13 cellular contexts compared by ENCODE assay signal in the genomic region with DNA sequence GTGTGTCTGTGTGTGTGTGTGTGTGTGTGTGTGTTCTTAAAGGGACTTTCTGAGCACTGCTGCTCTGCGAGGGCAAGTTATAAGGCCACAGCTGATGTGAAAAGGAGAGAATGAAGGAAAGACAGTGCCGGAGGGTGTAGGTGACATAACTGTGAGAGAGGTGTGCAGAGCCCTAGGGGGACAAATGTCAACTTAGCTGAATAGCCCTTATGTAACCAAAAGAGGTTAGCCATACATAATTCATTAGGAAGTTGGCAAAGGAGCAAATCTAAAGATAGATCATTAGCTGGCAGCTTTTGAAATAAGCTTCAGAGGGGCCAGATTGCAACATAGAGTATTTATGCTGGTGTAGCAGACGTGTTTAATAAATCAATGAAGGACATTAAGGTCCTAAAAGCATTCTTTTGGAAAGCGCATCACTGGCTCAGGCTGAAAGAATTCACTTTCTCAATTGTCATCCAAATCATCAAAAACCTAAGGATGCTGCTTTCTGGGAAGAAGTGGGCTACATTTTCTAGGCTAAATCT.
DNase-seq lines count a peak whose midpoint lies in the region; ATAC-seq and TF ChIP-seq lines count a peak whose summit lies in the region.
"Had no signal": no experiment of that assay in that cellular context is flagged by ENCODE, and none has a peak within 500 bp of the region (broad histone marks: within the 10 kb centered on the region; RNA-seq: fewer than 3 reads in every experiment).

No MANE protein-coding gene starts in this region.

- H3K56ac ChIP-seq in mesendoderm (ENCODE audit: low read length) = no peak overlapping the region

- H3K79me1 ChIP-seq in mesendoderm (ENCODE audit: low read length) = no peaks in the 10 kb centered on the region

- no peak overlapping the region for H3K27ac ChIP-seq in heart right ventricle
- no peak overlapping the region for H3K27ac ChIP-seq in right atrium auricular region
- H3K27ac ChIP-seq in body of pancreas = no peak overlapping the region
- H3K27ac ChIP-seq in mesendoderm (ENCODE audit: low read depth, low read length) = no peak overlapping the region

- H2BK15ac ChIP-seq in mesendoderm (replicated peaks; ENCODE audit: low read depth) = no peak overlapping the region

- no peak for TF ChIP-seq POLR2A in body of pancreas (IDR thresholded peaks at IDR 0.05)

- H3K4ac ChIP-seq in mesendoderm (ENCODE audit: low read depth, low read length) = no peak overlapping the region

- H4K8ac ChIP-seq in mesendoderm (ENCODE audit: low read depth, low read length) = no peak overlapping the region

- H3K27me3 ChIP-seq in heart right ventricle = no peaks in the 10 kb centered on the region
- H3K27me3 ChIP-seq in right atrium auricular region = no peaks in the 10 kb centered on the region
- H3K27me3 ChIP-seq in body of pancreas = no peaks in the 10 kb centered on the region
- H3K27me3 ChIP-seq in mesendoderm (ENCODE audit: insufficient read depth, low read length, poor library complexity) = no peaks in the 10 kb centered on the region

- no peak overlapping the region for H4K5ac ChIP-seq in mesendoderm (ENCODE audit: low read length)

- no peak for TF ChIP-seq CTCF in heart right ventricle (IDR thresholded peaks at IDR 0.05)
- no peak for TF ChIP-seq CTCF in right atrium auricular region (IDR thresholded peaks at IDR 0.05)
- TF ChIP-seq CTCF in body of pancreas (IDR thresholded peaks at IDR 0.05) = no peak

- no peak overlapping the region for H3K4me3 ChIP-seq in heart right ventricle
- H3K4me3 ChIP-seq in right atrium auricular region = no peak overlapping the region
- no peak overlapping the region for H3K4me3 ChIP-seq in body of pancreas
- H3K4me3 ChIP-seq in mesendoderm (ENCODE audit: low read length) = no peak overlapping the region
- H3K4me3 ChIP-seq: GM12878 had no signal

- H3K4me1 ChIP-seq in heart right ventricle (peaks cover 0 to 34% (median 6%) of the 10 kb centered on the region in 9 donors), right atrium auricular region (peaks cover 0 to 13% of the 10 kb centered on the region in 2 donors), body of pancreas (no peaks in the 10 kb centered on the region), mesendoderm (ENCODE audit: control insufficient read depth, low read depth, low read length) (no peaks in the 10 kb centered on the region)

- H3K9ac ChIP-seq in mesendoderm (ENCODE audit: low read length) = no peak overlapping the region

- no peaks in the 10 kb centered on the region for H3K79me2 ChIP-seq in mesendoderm (ENCODE audit: control insufficient read depth, insufficient read depth, low read length)

- no peaks in the 10 kb centered on the region for H3K36me3 ChIP-seq in heart right ventricle
- no peaks in the 10 kb centered on the region for H3K36me3 ChIP-seq in right atrium auricular region
- H3K36me3 ChIP-seq in body of pancreas (replicated peaks in 1 of 2; ENCODE audit: insufficient read depth in 1 of 2, low read depth in 2 of 2) = no peaks in the 10 kb centered on the region
- H3K36me3 ChIP-seq in mesendoderm (ENCODE audit: control insufficient read depth, insufficient read depth, low read length) = no peaks in the 10 kb centered on the region

- peak in 5 of 8 donors; percentile 21 to 59 (median 47) for ATAC-seq in heart right ventricle
- peak; percentile 27 for ATAC-seq in body of pancreas
- ATAC-seq: GM12878 had no signal

- H3K9me3 ChIP-seq in heart right ventricle (no peaks in the 10 kb centered on the region), right atrium auricular region (no peaks in the 10 kb centered on the region), body of pancreas (no peaks in the 10 kb centered on the region)

- intact Hi-C loops in heart right ventricle (cut with DNase I) = no loop called here
- intact Hi-C loops in body of pancreas (cut with DNase I) = no loop called here

- no peak for DNase-seq in heart right ventricle
- no peak for DNase-seq in right atrium auricular region (ENCODE audit: low spot score)
- DNase-seq in body of pancreas = peak in 1 of 4 donors; percentile 8
- DNase-seq in mesendoderm = peak; percentile 13
- DNase-seq in NCI-H2196 (lab: John Stamatoyannopoulos, UW; ENCODE audit: unreplicated experiment) = no peak
- DNase-seq in DMS79 (lab: John Stamatoyannopoulos, UW) = no peak
- no peak for DNase-seq in activated CD4-positive, alpha-beta T cell treated with anti-CD3 and anti-CD28 coated beads, Interleukin-2, amount 50 U/mL, for 48 hours
- no peak for DNase-seq in SHP77 (lab: John Stamatoyannopoulos, UW)
- DNase-seq: activated T-cell treated with anti-CD3 and anti-CD28 coated beads, Interleukin-2, amount 50 U/mL, for 1 hour; effector CD4-positive, alpha-beta T cell; left cardiac atrium; NCI-H1930 had no signal

- H2BK120ac ChIP-seq in mesendoderm (ENCODE audit: low read depth, low read length) = no peak overlapping the region

- H2BK5ac ChIP-seq in mesendoderm (ENCODE audit: low read length) = no peak overlapping the region

- no peak overlapping the region for H3K23ac ChIP-seq in mesendoderm (ENCODE audit: low read length)

- no peak overlapping the region for H2AK5ac ChIP-seq in mesendoderm (ENCODE audit: low read length)

- H3K18ac ChIP-seq in mesendoderm (ENCODE audit: low read length) = no peak overlapping the region

- 47 to 48% methylated on average over 4 of the region's 4 CpGs for WGBS in heart right ventricle, 2 donors
- WGBS in body of pancreas, 2 donors = 26 to 28% methylated on average over 4 of the region's 4 CpGs
- WGBS in mesendoderm (ENCODE audit: extremely low coverage, insufficient coverage, low lambda C conversion rate) = no CpG with 5 or more reads among the region's 4 CpGs

- H3K4me2 ChIP-seq in mesendoderm (ENCODE audit: low read length) = no peak overlapping the region
